ENCODE assay signal across 25 cellular contexts in the genomic region with DNA sequence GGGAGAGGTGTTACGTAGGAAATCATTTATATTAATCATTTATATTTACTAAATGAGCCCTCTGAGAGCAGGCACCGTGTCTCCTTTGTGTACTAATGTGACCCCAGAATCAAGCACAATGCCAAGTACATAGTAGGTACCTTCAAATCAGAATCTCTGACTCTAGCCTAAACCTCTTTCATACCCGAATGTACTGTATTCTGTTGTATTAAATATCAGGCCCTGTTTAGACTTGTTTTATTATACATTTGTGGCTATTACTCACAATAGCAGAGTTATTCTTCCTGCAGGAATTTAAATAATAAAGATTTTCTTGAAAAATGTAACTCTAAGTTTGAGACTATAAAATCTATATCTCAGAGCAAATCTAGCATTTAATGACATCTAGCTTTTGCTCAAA.
"Had no signal": no experiment of that assay in that cellular context is flagged by ENCODE, and none has a peak within 500 bp of the region (broad histone marks: within the 10 kb centered on the region; RNA-seq: fewer than 3 reads in every experiment).

No MANE protein-coding gene starts in this region.

- H3K4me3 ChIP-seq: coronary artery, gastrocnemius medialis, left lung, ovary, psoas muscle, sigmoid colon, thoracic aorta, tibial nerve, upper lobe of left lung had no signal

- H3K27ac Mint-ChIP-seq: naive thymus-derived CD4-positive, alpha-beta T cell; nephron; stimulated activated memory B cell treated with anti-CD40 and anti-IgM and Interleukin-4, amounts not matched to agents 10 μg/mL and 1 μg/mL and 100 μg/mL, for 72 hours had no signal

- H3K4me1 ChIP-seq: left lung, sigmoid colon, upper lobe of left lung had no signal

- DNase-seq: dermis blood vessel endothelial cell; effector memory CD4-positive, alpha-beta T cell; gastrocnemius medialis; head of caudate nucleus; left cardiac atrium; left lung; mesendoderm; midbrain; naive thymus-derived CD4-positive, alpha-beta T cell; occipital lobe; ovary; posterior cingulate gyrus; psoas muscle; right cardiac atrium; sigmoid colon; stimulated activated CD4-positive, alpha-beta T cell treated with anti-CD3 and anti-CD28 coated beads, Interleukin-4, amount 100 ng/mL, for 4 hours; stimulated activated naive CD8-positive, alpha-beta T cell treated with anti-CD3 and anti-CD28 coated beads, Interleukin-15, Interleukin-2, amounts not matched to agents 100 U/mL and 50 U/mL, for 24 hours; upper lobe of left lung had no signal

- H3K4me3 Mint-ChIP-seq: naive thymus-derived CD4-positive, alpha-beta T cell; nephron; stimulated activated memory B cell treated with anti-CD40 and anti-IgM and Interleukin-4, amounts not matched to agents 10 μg/mL and 1 μg/mL and 100 μg/mL, for 72 hours had no signal

- H3K27me3 Mint-ChIP-seq: naive thymus-derived CD4-positive, alpha-beta T cell; stimulated activated memory B cell treated with anti-CD40 and anti-IgM and Interleukin-4, amounts not matched to agents 10 μg/mL and 1 μg/mL and 100 μg/mL, for 72 hours had no signal

- H3K27ac ChIP-seq: coronary artery, gastrocnemius medialis, left lung, ovary, psoas muscle, sigmoid colon, thoracic aorta, tibial nerve, upper lobe of left lung had no signal

- H3K9me3 ChIP-seq: gastrocnemius medialis, left lung, ovary, psoas muscle, sigmoid colon, thoracic aorta, tibial nerve, upper lobe of left lung had no signal

- FAIRE-seq: endothelial cell of umbilical vein, urothelium cell line had no signal

- H3K27me3 ChIP-seq: gastrocnemius medialis, left lung, ovary, sigmoid colon, tibial nerve, upper lobe of left lung had no signal

- ATAC-seq: gastrocnemius medialis; left cardiac atrium; left lung; naive thymus-derived CD4-positive, alpha-beta T cell; psoas muscle; right cardiac atrium; stimulated activated memory B cell treated with anti-CD40 and anti-IgM and Interleukin-4, amounts not matched to agents 10 μg/mL and 1 μg/mL and 100 μg/mL, for 72 hours; stimulated activated naive CD8-positive, alpha-beta T cell treated with anti-CD3 and anti-CD28 coated beads, Interleukin-15, Interleukin-2, amounts not matched to agents 100 U/mL and 50 U/mL, for 24 hours had no signal

- H3K9me3 Mint-ChIP-seq: naive thymus-derived CD4-positive, alpha-beta T cell; nephron; stimulated activated memory B cell treated with anti-CD40 and anti-IgM and Interleukin-4, amounts not matched to agents 10 μg/mL and 1 μg/mL and 100 μg/mL, for 72 hours had no signal

- H3K36me3 ChIP-seq: gastrocnemius medialis, left lung, ovary, sigmoid colon, thoracic aorta, tibial nerve, upper lobe of left lung had no signal
